12 cellular contexts compared by ENCODE assay signal in the genomic region with DNA sequence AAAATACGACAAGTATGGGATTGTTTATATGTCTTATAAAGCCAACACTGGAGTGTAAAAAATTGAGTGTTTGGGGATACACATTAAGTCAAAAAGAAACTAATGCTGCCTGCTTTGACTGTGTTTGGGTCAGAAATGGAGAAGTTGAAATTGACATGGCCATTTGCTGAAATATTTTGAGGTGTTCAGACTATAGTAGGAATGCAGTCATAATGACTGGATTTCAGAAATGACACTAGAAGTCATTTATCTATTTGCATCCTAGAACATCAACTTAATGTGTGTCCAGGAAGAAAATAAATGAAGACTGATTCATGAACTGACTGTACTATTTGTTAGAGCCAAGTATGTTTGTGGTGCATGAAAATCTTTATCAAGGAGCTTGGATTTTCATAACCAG. TPM values are rescaled to one million over a fixed set of nuclear protein-coding genes. Genes with fewer than 3 reads are reported as not detected.
A peak's percentile ranks its signal among the peaks of the same experiment; 100 is the strongest.
DNase-seq lines count a peak whose midpoint lies in the region; ATAC-seq, FAIRE-seq and TF ChIP-seq lines count a peak whose summit lies in the region.
"Had no signal": no experiment of that assay in that cellular context is flagged by ENCODE, and none has a peak within 500 bp of the region (broad histone marks: within the 10 kb centered on the region; RNA-seq: fewer than 3 reads in every experiment).

No MANE protein-coding gene starts in this region.

- no peak overlapping the region for H3K4ac ChIP-seq in trophoblast cell (ENCODE audit: low read depth, low read length)

- no peak overlapping the region for H2BK5ac ChIP-seq in trophoblast cell (ENCODE audit: low read depth, low read length, poor library complexity)

- H3K4me3 ChIP-seq in astrocyte (ENCODE audit: insufficient read depth, low read depth, low read length) (no peak overlapping the region), smooth muscle cell (no peak overlapping the region), trophoblast cell (ENCODE audit: low read depth, low read length) (no peak overlapping the region)
- H3K4me3 ChIP-seq: HAP-1, thyroid gland had no signal

- H4K91ac ChIP-seq in trophoblast cell (ENCODE audit: low read depth, low read length), result no peak overlapping the region

- H3K36me3 ChIP-seq in astrocyte (ENCODE audit: insufficient read depth, low read length), result no peaks in the 10 kb centered on the region
- H3K36me3 ChIP-seq in smooth muscle cell (ENCODE audit: low read depth), result no peaks in the 10 kb centered on the region
- no peaks in the 10 kb centered on the region for H3K36me3 ChIP-seq in trophoblast cell (ENCODE audit: control insufficient read depth in 1 of 2, insufficient read depth in 2 of 2, low read length in 2 of 2)
- H3K36me3 ChIP-seq: HAP-1, thyroid gland had no signal

- 79% methylated on average over 1 of the region's 1 CpG for WGBS in smooth muscle cell (ENCODE audit: low lambda C conversion rate)
- no CpG with 5 or more reads among the region's 1 CpG for WGBS in trophoblast cell (ENCODE audit: extremely low coverage, insufficient coverage, insufficient read length)

- peaks cover 4% of the 10 kb centered on the region for H3K9me3 Mint-ChIP-seq in astrocyte (ENCODE audit: unreplicated experiment)
- H3K9me3 Mint-ChIP-seq in natural killer cell treated with Interleukin-12 subunit alpha and Interleukin-12 subunit beta and Interleukin-15 and Interleukin-18, amount 100 ng/mL, for 72 hours, result peaks cover 3% of the 10 kb centered on the region
- H3K9me3 Mint-ChIP-seq: activated B cell treated with CpG ODN at 0.5 μM for 24 hours; activated T-helper 2 cell treated with anti-CD3 and anti-CD28 coated beads, Interferon-gamma antibody, Interleukin-2, Interleukin-4, amounts not matched to agents 10 μg/mL and 5 μg/mL and 100 μg/mL, durations not matched to agents 14 hours and 24 hours and 36 hours; central memory CD8-positive, alpha-beta T cell had no signal

- H2BK120ac ChIP-seq in trophoblast cell (ENCODE audit: insufficient read depth, low read length, poor library complexity), result no peak overlapping the region

- H3K9me3 ChIP-seq in astrocyte (ENCODE audit: insufficient read depth, low read depth, low read length) (no peaks in the 10 kb centered on the region), smooth muscle cell (replicated peaks; ENCODE audit: low read depth) (no peaks in the 10 kb centered on the region), trophoblast cell (ENCODE audit: insufficient read depth, low read depth, low read length) (no peaks in the 10 kb centered on the region)
- H3K9me3 ChIP-seq: HAP-1, thyroid gland had no signal

- H2AK5ac ChIP-seq in trophoblast cell (ENCODE audit: low read length), result no peak overlapping the region

- no peak overlapping the region for H4K8ac ChIP-seq in trophoblast cell (ENCODE audit: low read depth, low read length)

- no peak overlapping the region for H3K14ac ChIP-seq in trophoblast cell (ENCODE audit: low read length)

- peaks cover 85% of the 10 kb centered on the region for H3K79me2 ChIP-seq in astrocyte (ENCODE audit: insufficient read depth, low read length)
- H3K79me2 ChIP-seq in smooth muscle cell (ENCODE audit: low read depth), result peaks cover 45% of the 10 kb centered on the region
- H3K79me2 ChIP-seq in trophoblast cell (ENCODE audit: control insufficient read depth, insufficient read depth, low read length, poor library complexity), result peaks cover 4% of the 10 kb centered on the region

- H3K4me2 ChIP-seq in astrocyte (ENCODE audit: low read length), result peak overlapping the region; percentile 50
- no peak overlapping the region for H3K4me2 ChIP-seq in smooth muscle cell
- H3K4me2 ChIP-seq in trophoblast cell (ENCODE audit: low read length), result no peak overlapping the region

- H3K27ac Mint-ChIP-seq in astrocyte (ENCODE audit: unreplicated experiment), result no peak overlapping the region
- H3K27ac Mint-ChIP-seq in natural killer cell treated with Interleukin-12 subunit alpha and Interleukin-12 subunit beta and Interleukin-15 and Interleukin-18, amount 100 ng/mL, for 72 hours, result no peak overlapping the region
- H3K27ac Mint-ChIP-seq: activated B cell treated with CpG ODN at 0.5 μM for 24 hours; activated T-helper 2 cell treated with anti-CD3 and anti-CD28 coated beads, Interferon-gamma antibody, Interleukin-2, Interleukin-4, amounts not matched to agents 10 μg/mL and 5 μg/mL and 100 μg/mL, durations not matched to agents 14 hours and 24 hours and 36 hours had no signal

- H2AFZ ChIP-seq in astrocyte (ENCODE audit: low read depth, low read length) (no peak overlapping the region), smooth muscle cell (ENCODE audit: low read depth) (no peak overlapping the region), trophoblast cell (ENCODE audit: insufficient read depth, low read length, poor library complexity) (no peak overlapping the region)

- H3K27me3 Mint-ChIP-seq in astrocyte (ENCODE audit: low read depth, unreplicated experiment), result no peaks in the 10 kb centered on the region
- H3K27me3 Mint-ChIP-seq in natural killer cell treated with Interleukin-12 subunit alpha and Interleukin-12 subunit beta and Interleukin-15 and Interleukin-18, amount 100 ng/mL, for 72 hours, result no peaks in the 10 kb centered on the region
- H3K27me3 Mint-ChIP-seq: central memory CD8-positive, alpha-beta T cell had no signal

- H3K23ac ChIP-seq in trophoblast cell (ENCODE audit: low read length), result no peak overlapping the region

- H4K12ac ChIP-seq in trophoblast cell (ENCODE audit: low read depth, low read length), result no peak overlapping the region

- ATAC-seq in GM19463 (IDR thresholded peaks at IDR 0.05; ENCODE audit: unreplicated experiment), result peak; percentile 46
- ATAC-seq in HG03378 (IDR thresholded peaks at IDR 0.05; ENCODE audit: unreplicated experiment), result peak; percentile 64
- no peak for ATAC-seq in natural killer cell treated with Interleukin-12 subunit alpha and Interleukin-12 subunit beta and Interleukin-15 and Interleukin-18, amount 100 ng/mL, for 72 hours

- no peak for FAIRE-seq in astrocyte (lab: Jason Lieb, UNC)

- H3K4me1 ChIP-seq in astrocyte (ENCODE audit: insufficient read depth, low read length) (peaks cover 20% of the 10 kb centered on the region), smooth muscle cell (ENCODE audit: low read depth) (peaks cover 14% of the 10 kb centered on the region), trophoblast cell (ENCODE audit: control insufficient read depth in 1 of 2, insufficient read depth in 2 of 2, low read length in 2 of 2) (peaks cover 4 to 14% of the 10 kb centered on the region in 2 experiments)

- H3K36me3 Mint-ChIP-seq in astrocyte (ENCODE audit: low read depth, unreplicated experiment), result peaks cover 12% of the 10 kb centered on the region
- H3K36me3 Mint-ChIP-seq in natural killer cell treated with Interleukin-12 subunit alpha and Interleukin-12 subunit beta and Interleukin-15 and Interleukin-18, amount 100 ng/mL, for 72 hours, result no peaks in the 10 kb centered on the region

- no peaks in the 10 kb centered on the region for H3K79me1 ChIP-seq in trophoblast cell (ENCODE audit: low read length)

- H4K20me1 ChIP-seq in astrocyte (ENCODE audit: insufficient read depth, low read length), result peaks cover 3% of the 10 kb centered on the region
- peaks cover 24% of the 10 kb centered on the region for H4K20me1 ChIP-seq in smooth muscle cell (ENCODE audit: low read depth)

- peak overlapping the region; percentile 29 for H3K9ac ChIP-seq in astrocyte (ENCODE audit: low read length)
- H3K9ac ChIP-seq in smooth muscle cell (ENCODE audit: low read depth), result no peak overlapping the region
- H3K9ac ChIP-seq in trophoblast cell (ENCODE audit: low read length), result no peak overlapping the region

- no peaks in the 10 kb centered on the region for H3F3A ChIP-seq in smooth muscle cell (ENCODE audit: low read depth)

- H3K18ac ChIP-seq in trophoblast cell (ENCODE audit: low read length), result no peak overlapping the region

- H3K4me3 Mint-ChIP-seq in astrocyte (ENCODE audit: unreplicated experiment), result peak overlapping the region; percentile 3
- no peak overlapping the region for H3K4me3 Mint-ChIP-seq in natural killer cell treated with Interleukin-12 subunit alpha and Interleukin-12 subunit beta and Interleukin-15 and Interleukin-18, amount 100 ng/mL, for 72 hours
- H3K4me3 Mint-ChIP-seq: activated B cell treated with CpG ODN at 0.5 μM for 24 hours; central memory CD8-positive, alpha-beta T cell had no signal

- H3K27me3 ChIP-seq in astrocyte (ENCODE audit: insufficient read depth, low read length) (no peaks in the 10 kb centered on the region), smooth muscle cell (ENCODE audit: low read depth) (no peaks in the 10 kb centered on the region), trophoblast cell (ENCODE audit: insufficient read depth, low read length) (no peaks in the 10 kb centered on the region)
- H3K27me3 ChIP-seq: thyroid gland had no signal

- DNase-seq in astrocyte (ENCODE audit: low read depth), result peak; percentile 33
- DNase-seq in smooth muscle cell (lab: John Stamatoyannopoulos, UW; ENCODE audit: unreplicated experiment), result no peak
- DNase-seq in GF-D8 (lab: John Stamatoyannopoulos, UW), result no peak
- DNase-seq in natural killer cell treated with Interleukin-12 subunit alpha and Interleukin-12 subunit beta and Interleukin-15 and Interleukin-18, amount 100 ng/mL, for 72 hours (ENCODE audit: low spot score), result no peak
- no peak for DNase-seq in trophoblast cell
- DNase-seq: activated B cell treated with CpG ODN at 0.5 μM for 24 hours, thyroid gland had no signal

- H3K27ac ChIP-seq in astrocyte (ENCODE audit: low read depth, low read length) (no peak overlapping the region), smooth muscle cell (ENCODE audit: low read depth) (peak overlapping the region; percentile 20), trophoblast cell (ENCODE audit: low read depth, low read length) (no peak overlapping the region)
- H3K27ac ChIP-seq: thyroid gland had no signal

- TF ChIP-seq CTCF in astrocyte (IDR thresholded peaks at IDR 0.05; ENCODE audit: insufficient read depth, low read depth, low read length) (no peak), smooth muscle cell (IDR thresholded peaks at IDR 0.05; ENCODE audit: borderline replicate concordance, insufficient read depth, poor library complexity, severe bottlenecking) (no peak)

- H3K4me1 Mint-ChIP-seq in astrocyte (ENCODE audit: low read depth, unreplicated experiment), result peaks cover 38% of the 10 kb centered on the region
- no peaks in the 10 kb centered on the region for H3K4me1 Mint-ChIP-seq in natural killer cell treated with Interleukin-12 subunit alpha and Interleukin-12 subunit beta and Interleukin-15 and Interleukin-18, amount 100 ng/mL, for 72 hours (ENCODE audit: low read depth in 2 of 2)
- H3K4me1 Mint-ChIP-seq: activated B cell treated with CpG ODN at 0.5 μM for 24 hours; central memory CD8-positive, alpha-beta T cell had no signal

- no peak overlapping the region for H2BK12ac ChIP-seq in trophoblast cell (ENCODE audit: low read length)

RNA-seq across cellular contexts. Expression of gene RASAL2, which starts 28.4 kb away (rescaled TPM):
- total RNA-seq in astrocyte (44.2 and 45.3 TPM in 2 replicates), smooth muscle cell (17.6 and 18.6 TPM in 2 replicates)
- polyA plus RNA-seq in smooth muscle cell, result 4.3 and 8.3 TPM in 2 replicates
- not detected for total RNA-seq in natural killer cell treated with Interleukin-12 subunit alpha and Interleukin-12 subunit beta and Interleukin-15 and Interleukin-18, amount 100 ng/mL, for 72 hours
- 75.5 and 79.8 TPM in 2 replicates for polyA plus RNA-seq in trophoblast cell (2013)

Comparison
In these comparisons a context has a peak if more than half of its experiments do, and no peak if none do; other contexts are left out.
1. ATAC-seq: peak in GM19463 (single experiment) and HG03378 (single experiment); none in natural killer cell treated with Interleukin-12 subunit alpha and Interleukin-12 subunit beta and Interleukin-15 and Interleukin-18, amount 100 ng/mL, for 72 hours (0 of 2).
2. RNA of gene RASAL2, which starts 28.4 kb away (total RNA-seq): 44.2 to 45.3 TPM in astrocyte and 17.6 to 18.6 TPM in smooth muscle cell; not detected in natural killer cell treated with Interleukin-12 subunit alpha and Interleukin-12 subunit beta and Interleukin-15 and Interleukin-18, amount 100 ng/mL, for 72 hours; every median in the first group is over 10 times any median in the second.